8 cellular contexts compared by ENCODE assay signal in the genomic region with DNA sequence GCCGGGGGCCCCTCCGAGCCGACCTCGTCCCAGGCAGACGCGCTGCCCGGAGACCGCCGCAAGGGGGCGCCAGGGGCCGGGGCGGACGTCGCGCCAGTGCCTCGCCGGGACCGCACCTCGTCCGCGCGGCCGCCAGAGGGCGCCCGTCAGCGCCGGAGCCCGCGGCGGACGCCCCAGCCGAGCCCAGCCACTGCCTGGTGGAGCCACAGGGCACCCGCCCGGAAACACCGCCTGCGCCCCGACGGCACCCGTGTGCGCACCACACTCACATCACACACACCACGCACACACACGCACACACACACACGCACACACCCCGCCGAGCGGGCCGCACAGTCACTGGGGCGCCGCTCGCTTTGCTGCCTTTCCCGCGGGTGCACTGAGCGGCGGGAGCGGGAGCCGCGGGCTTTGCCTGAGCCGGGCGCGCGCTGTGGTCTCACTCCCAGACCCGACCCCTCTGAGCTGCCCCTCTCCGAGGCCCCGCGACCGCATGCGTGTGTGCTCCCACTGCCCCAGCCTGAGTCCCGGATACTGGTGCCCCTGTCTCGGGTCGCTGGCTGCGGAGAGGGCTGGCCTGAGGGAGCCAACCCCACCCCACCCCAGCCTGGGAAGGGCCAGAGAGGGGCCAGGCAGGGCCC.
DNase-seq lines count a peak whose midpoint lies in the region; ATAC-seq and TF ChIP-seq lines count a peak whose summit lies in the region.

No MANE protein-coding gene starts in this region.

- no peaks in the 10 kb centered on the region for H3K9me3 ChIP-seq in testis

- no peaks in the 10 kb centered on the region for H3K36me3 Mint-ChIP-seq in activated CD8-positive, alpha-beta T cell treated with anti-CD3 and anti-CD28 coated beads, Interleukin-2, amount 10 ng/mL, durations not matched to agents 7 days and 5 days (ENCODE audit: low read depth)
- no peaks in the 10 kb centered on the region for H3K36me3 Mint-ChIP-seq in nephron progenitor cell (ENCODE audit: low read depth)

- no peaks in the 10 kb centered on the region for H3K4me1 Mint-ChIP-seq in activated CD8-positive, alpha-beta T cell treated with anti-CD3 and anti-CD28 coated beads, Interleukin-2, amount 10 ng/mL, durations not matched to agents 7 days and 5 days (ENCODE audit: low read depth)
- H3K4me1 Mint-ChIP-seq in nephron progenitor cell = no peaks in the 10 kb centered on the region

- CTCF ChIA-PET in activated CD8-positive, alpha-beta T cell treated with anti-CD3 and anti-CD28 coated beads, Interleukin-2, amount 10 ng/mL, durations not matched to agents 7 days and 5 days (lab: Charles Lee) = no interaction called here

- no peak overlapping the region for H3K27ac ChIP-seq in testis

- H3K27me3 ChIP-seq in testis = no peaks in the 10 kb centered on the region

- H3K9me3 Mint-ChIP-seq in activated CD8-positive, alpha-beta T cell treated with anti-CD3 and anti-CD28 coated beads, Interleukin-2, amount 10 ng/mL, durations not matched to agents 7 days and 5 days (ENCODE audit: insufficient read depth) = no peaks in the 10 kb centered on the region
- H3K9me3 Mint-ChIP-seq in nephron progenitor cell = no peaks in the 10 kb centered on the region

- ATAC-seq in HG02610 (IDR thresholded peaks at IDR 0.05; ENCODE audit: unreplicated experiment) = peak; percentile 93
- peak; percentile 89 for ATAC-seq in activated CD8-positive, alpha-beta T cell treated with anti-CD3 and anti-CD28 coated beads, Interleukin-2, amount 10 ng/mL, durations not matched to agents 7 days and 5 days

- H3K4me3 Mint-ChIP-seq in activated CD8-positive, alpha-beta T cell treated with anti-CD3 and anti-CD28 coated beads, Interleukin-2, amount 10 ng/mL, durations not matched to agents 7 days and 5 days = peak overlapping the region; percentile 29
- peak overlapping the region; percentile 83 for H3K4me3 Mint-ChIP-seq in nephron progenitor cell

- H3K36me3 ChIP-seq in testis (ENCODE audit: low read depth, missing control alignments) = no peaks in the 10 kb centered on the region

- 1% methylated on average over 71 of the region's 71 CpGs; no CpG with 5 or more reads in 1 of the 2 donors for WGBS in testis, 2 donors

- peak; percentile 81 for DNase-seq in DMS 273 (lab: John Stamatoyannopoulos, UW; ENCODE audit: unreplicated experiment)
- DNase-seq in DMS 273 treated with DMSO at 0.1 percent for 48 hours (lab: John Stamatoyannopoulos, UW) = no peak
- peak; percentile 74 for DNase-seq in NCI-H1105 (lab: John Stamatoyannopoulos, UW)
- DNase-seq in activated CD8-positive, alpha-beta T cell treated with anti-CD3 and anti-CD28 coated beads, Interleukin-2, amount 10 ng/mL, durations not matched to agents 7 days and 5 days = peak; percentile 74
- peak; percentile 21 for DNase-seq in fibroblast of mammary gland (ENCODE audit: low read depth)
- peak; percentile 92 for DNase-seq in nephron progenitor cell
- DNase-seq in testis = peak; percentile 72

- H3K27me3 Mint-ChIP-seq in activated CD8-positive, alpha-beta T cell treated with anti-CD3 and anti-CD28 coated beads, Interleukin-2, amount 10 ng/mL, durations not matched to agents 7 days and 5 days (ENCODE audit: low read depth) = peaks cover 10% of the 10 kb centered on the region
- peaks cover 80% of the 10 kb centered on the region for H3K27me3 Mint-ChIP-seq in nephron progenitor cell (ENCODE audit: low read depth, poor library complexity)

- no peak for TF ChIP-seq POLR2A in testis (IDR thresholded peaks at IDR 0.05)

- no peaks in the 10 kb centered on the region for H3K4me1 ChIP-seq in testis

- no peak overlapping the region for H3K27ac Mint-ChIP-seq in activated CD8-positive, alpha-beta T cell treated with anti-CD3 and anti-CD28 coated beads, Interleukin-2, amount 10 ng/mL, durations not matched to agents 7 days and 5 days
- H3K27ac Mint-ChIP-seq in nephron progenitor cell = no peak overlapping the region

- H3K4me3 ChIP-seq in fibroblast of mammary gland (ENCODE audit: control insufficient read depth, low read depth, low read length) (no peak overlapping the region), testis (peak overlapping the region; percentile 51 to 53)

- TF ChIP-seq CTCF in fibroblast of mammary gland (conservative IDR thresholded peaks at IDR 0.05; ENCODE audit: control insufficient read depth, insufficient read depth, low read depth, low read length) (no peak), nephron progenitor cell (IDR thresholded peaks at IDR 0.05) (peak; percentile 33), testis (IDR thresholded peaks at IDR 0.05) (peak; percentile 83 to 99 (median 95))

- POLR2A ChIA-PET in activated CD8-positive, alpha-beta T cell treated with anti-CD3 and anti-CD28 coated beads, Interleukin-2, amount 10 ng/mL, durations not matched to agents 7 days and 5 days (lab: Charles Lee) = no interaction called here

- intact Hi-C loops in testis (cut with DNase I; ENCODE audit: low total_unique reads) = loop anchor here (5.0 kb wide), 1 partner anchor 749 kb away; no protein-coding TSS in a partner anchor
